In the genomic region with DNA sequence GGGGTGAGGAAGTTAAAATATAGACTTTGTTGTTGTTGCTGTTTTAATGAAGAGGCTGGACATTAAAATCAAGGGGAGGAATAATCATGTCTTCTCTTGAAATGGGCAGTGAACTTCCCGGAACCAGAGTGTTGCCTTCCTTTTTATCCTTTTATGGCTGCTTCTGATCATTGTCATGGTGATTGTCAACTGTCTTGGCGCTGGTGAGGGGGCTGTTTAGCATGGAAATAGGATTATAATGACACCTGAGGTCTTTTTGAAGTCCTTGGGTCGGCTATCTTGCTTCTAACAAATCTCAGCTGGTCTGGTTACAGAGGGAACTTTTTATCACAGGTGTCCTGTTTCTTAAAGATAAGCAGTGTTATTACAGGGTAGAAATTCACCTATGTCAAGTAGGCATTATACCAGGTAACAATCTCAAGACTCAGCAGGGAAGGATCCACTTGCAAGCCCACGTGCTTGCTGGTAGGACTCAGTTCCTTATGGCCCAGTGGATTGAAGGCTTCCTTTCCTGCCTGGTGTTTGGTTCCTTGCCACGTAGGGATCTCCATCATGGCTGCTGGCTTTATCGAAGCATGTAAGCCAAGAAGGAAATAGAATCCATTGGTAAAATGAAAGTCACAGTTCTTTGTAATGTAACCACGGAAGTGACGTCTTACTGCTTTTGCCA, we compare ENCODE assay signal across 28 cellular contexts.
"Had no signal": no experiment of that assay in that cellular context is flagged by ENCODE, and none has a peak within 500 bp of the region (broad histone marks: within the 10 kb centered on the region; RNA-seq: fewer than 3 reads in every experiment).

No MANE protein-coding gene starts in this region.

- H3K4me3 ChIP-seq: esophagus muscularis mucosa, suprapubic skin, tibial nerve had no signal

- DNase-seq: activated B cell treated with CpG ODN at 0.5 μM for 24 hours; activated CD4-positive, alpha-beta T cell treated with anti-CD3 and anti-CD28 coated beads for 36 hours; activated CD4-positive, alpha-beta T cell treated with anti-CD3 and anti-CD28 coated beads, Interleukin-2, amount 50 U/mL, for 4 hours; activated CD8-positive, alpha-beta memory T cell treated with anti-CD3 and anti-CD28 coated beads for 24 hours; activated CD8-positive, alpha-beta memory T cell treated with anti-CD3 and anti-CD28 coated beads, Interleukin-2, amount 50 U/mL, for 48 hours; activated naive CD4-positive, alpha-beta T cell treated with Interleukin-2 at 50 U/mL for 16 hours; activated naive CD8-positive, alpha-beta T cell treated with anti-CD3 and anti-CD28 coated beads for 36 hours; activated T-cell treated with anti-CD3 and anti-CD28 coated beads, Interleukin-2, amount 50 U/mL, for 4 hours; central memory CD4-positive, alpha-beta T cell; effector memory CD8-positive, alpha-beta T cell; glutamatergic neuron; hippocampal formation; left colon; mesenchymal stem cell; naive B cell; occipital lobe; small intestine; stimulated activated CD4-positive, alpha-beta T cell treated with anti-CD3 and anti-CD28 coated beads, Interleukin-2, amount 100 ng/mL, for 24 hours; stimulated activated naive CD8-positive, alpha-beta T cell treated with anti-CD3 and anti-CD28 coated beads, Interleukin-15, amount 100 ng/mL, for 72 hours had no signal

- H3K36me3 ChIP-seq: esophagus muscularis mucosa, suprapubic skin, tibial nerve had no signal

- H3K27ac ChIP-seq: esophagus muscularis mucosa, suprapubic skin, tibial nerve had no signal

- H3K4me1 ChIP-seq: esophagus muscularis mucosa, suprapubic skin had no signal

- ATAC-seq: activated CD4-positive, alpha-beta T cell treated with anti-CD3 and anti-CD28 coated beads for 36 hours; activated T-cell treated with anti-CD3 and anti-CD28 coated beads, Interleukin-2, amount 50 U/mL, for 4 hours; effector memory CD8-positive, alpha-beta T cell; left colon; sciatic nerve; stimulated activated effector memory CD8-positive, alpha-beta T cell treated with anti-CD3 and anti-CD28 coated beads, Interleukin-12 subunit alpha, Interleukin-12 subunit beta, amount 100 ng/mL, for 72 hours; stimulated activated naive CD8-positive, alpha-beta T cell treated with anti-CD3 and anti-CD28 coated beads, Interleukin-15, amount 100 ng/mL, for 72 hours had no signal

- FAIRE-seq: astrocyte, frontal cortex, keratinocyte, small intestine, TTC549 had no signal

- H3K27me3 ChIP-seq: esophagus muscularis mucosa, suprapubic skin, tibial nerve had no signal

- H3K9me3 ChIP-seq: esophagus muscularis mucosa, suprapubic skin, tibial nerve had no signal
